Comparison of ENCODE assay signal across 8 cellular contexts in the genomic region with DNA sequence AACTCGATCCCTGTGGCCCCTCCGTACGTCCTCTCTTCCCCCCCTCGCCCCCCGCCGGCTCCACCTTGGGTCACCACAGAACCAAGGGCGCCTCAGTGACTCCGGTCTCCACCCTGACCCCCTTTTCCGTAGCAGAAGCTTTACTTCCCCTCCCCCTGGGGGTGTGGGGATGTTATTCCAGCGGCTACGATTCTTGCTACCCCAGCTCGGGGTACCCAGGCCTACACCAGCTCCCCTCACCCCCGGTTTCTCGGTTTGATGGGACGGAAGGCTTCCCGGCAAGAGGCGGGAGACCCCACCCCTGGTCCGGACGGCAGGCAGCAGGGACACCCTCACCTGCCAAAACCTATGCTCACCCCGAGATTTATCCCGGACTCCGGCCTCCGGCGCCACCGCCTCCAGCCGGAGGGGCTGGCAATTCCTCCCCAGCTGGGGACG. TPM values are rescaled to one million over a fixed set of nuclear protein-coding genes. Genes with fewer than 3 reads are reported as not detected.
DNase-seq lines count a peak whose midpoint lies in the region; ATAC-seq and TF ChIP-seq lines count a peak whose summit lies in the region.

No MANE protein-coding gene starts in this region.

- peaks cover 3% of the 10 kb centered on the region for H3K27me3 Mint-ChIP-seq in HFFc6 (ENCODE audit: insufficient read depth)
- H3K27me3 Mint-ChIP-seq in activated T-helper 17 cell treated with anti-CD3 and anti-CD28 coated beads, Interleukin-2, amount 50 U/mL, for 72 hours: no peaks in the 10 kb centered on the region

- TF ChIP-seq CTCF in HFFc6 (IDR thresholded peaks at IDR 0.05): no peak

- H3K9ac ChIP-seq in iPS-20b (ENCODE audit: low read depth, low read length): peak overlapping the region; percentile 61; the same call in 1 of the 2 replicates

- H3K9me3 ChIP-seq in iPS-20b (ENCODE audit: insufficient read depth, low read depth, low read length): no peaks in the 10 kb centered on the region

- H3K36me3 Mint-ChIP-seq in HFFc6 (ENCODE audit: low read depth): no peaks in the 10 kb centered on the region
- H3K36me3 Mint-ChIP-seq in activated T-helper 17 cell treated with anti-CD3 and anti-CD28 coated beads, Interleukin-2, amount 50 U/mL, for 72 hours (ENCODE audit: low read depth): no peaks in the 10 kb centered on the region
- H3K36me3 Mint-ChIP-seq in stimulated activated effector memory CD8-positive, alpha-beta T cell treated with anti-CD3 and anti-CD28 coated beads, Interleukin-12 subunit alpha, Interleukin-12 subunit beta, amount 100 ng/mL, for 72 hours: peaks cover 4% of the 10 kb centered on the region

- H3K4me3 Mint-ChIP-seq in HFFc6: peak overlapping the region; percentile 75
- peak overlapping the region; percentile 61 for H3K4me3 Mint-ChIP-seq in activated T-helper 17 cell treated with anti-CD3 and anti-CD28 coated beads, Interleukin-2, amount 50 U/mL, for 72 hours
- peak overlapping the region; percentile 56 for H3K4me3 Mint-ChIP-seq in stimulated activated effector memory CD8-positive, alpha-beta T cell treated with anti-CD3 and anti-CD28 coated beads, Interleukin-12 subunit alpha, Interleukin-12 subunit beta, amount 100 ng/mL, for 72 hours

- H3K4me1 Mint-ChIP-seq in HFFc6 (ENCODE audit: low read depth): peaks cover 10% of the 10 kb centered on the region
- peaks cover 10% of the 10 kb centered on the region for H3K4me1 Mint-ChIP-seq in activated T-helper 17 cell treated with anti-CD3 and anti-CD28 coated beads, Interleukin-2, amount 50 U/mL, for 72 hours
- H3K4me1 Mint-ChIP-seq in stimulated activated effector memory CD8-positive, alpha-beta T cell treated with anti-CD3 and anti-CD28 coated beads, Interleukin-12 subunit alpha, Interleukin-12 subunit beta, amount 100 ng/mL, for 72 hours: no peaks in the 10 kb centered on the region

- H3K9me3 Mint-ChIP-seq in HFFc6: no peaks in the 10 kb centered on the region
- no peaks in the 10 kb centered on the region for H3K9me3 Mint-ChIP-seq in activated T-helper 17 cell treated with anti-CD3 and anti-CD28 coated beads, Interleukin-2, amount 50 U/mL, for 72 hours
- H3K9me3 Mint-ChIP-seq in stimulated activated effector memory CD8-positive, alpha-beta T cell treated with anti-CD3 and anti-CD28 coated beads, Interleukin-12 subunit alpha, Interleukin-12 subunit beta, amount 100 ng/mL, for 72 hours: no peaks in the 10 kb centered on the region

- no peak overlapping the region for H3K27ac Mint-ChIP-seq in HFFc6
- peak overlapping the region; percentile 43 for H3K27ac Mint-ChIP-seq in activated T-helper 17 cell treated with anti-CD3 and anti-CD28 coated beads, Interleukin-2, amount 50 U/mL, for 72 hours
- H3K27ac Mint-ChIP-seq in stimulated activated effector memory CD8-positive, alpha-beta T cell treated with anti-CD3 and anti-CD28 coated beads, Interleukin-12 subunit alpha, Interleukin-12 subunit beta, amount 100 ng/mL, for 72 hours: no peak overlapping the region

- DNase-seq in HFFc6: no peak
- DNase-seq in stimulated activated effector memory CD8-positive, alpha-beta T cell treated with anti-CD3 and anti-CD28 coated beads, Interleukin-12 subunit alpha, Interleukin-12 subunit beta, amount 100 ng/mL, for 72 hours (ENCODE audit: low spot score in 2 of 2): no peak
- no peak for DNase-seq in NCI-H226
- DNase-seq in T1000 (lab: John Stamatoyannopoulos, UW): no peak
- no peak for DNase-seq in NCI-H1105 treated with DMSO at 0.1 percent for 48 hours (lab: John Stamatoyannopoulos, UW)

- ATAC-seq in activated T-helper 17 cell treated with anti-CD3 and anti-CD28 coated beads, Interleukin-2, amount 50 U/mL, for 72 hours (replicated peaks): no peak
- no peak for ATAC-seq in stimulated activated effector memory CD8-positive, alpha-beta T cell treated with anti-CD3 and anti-CD28 coated beads, Interleukin-12 subunit alpha, Interleukin-12 subunit beta, amount 100 ng/mL, for 72 hours
- no peak for ATAC-seq in HG02759 (IDR thresholded peaks at IDR 0.05; ENCODE audit: unreplicated experiment)

- H3K27me3 ChIP-seq in iPS-20b (ENCODE audit: insufficient read depth, low read length): peaks cover 30% of the 10 kb centered on the region

- H3K4me1 ChIP-seq in iPS-20b (ENCODE audit: insufficient read depth, low read length): peaks cover 32% of the 10 kb centered on the region

- peaks cover 8% of the 10 kb centered on the region; the same call in 1 of the 2 replicates for H3K36me3 ChIP-seq in iPS-20b (ENCODE audit: insufficient read depth, low read depth, low read length)

- H3K4me3 ChIP-seq in iPS-20b (ENCODE audit: low read length): peak overlapping the region; percentile 80

- no peak overlapping the region for H3K27ac ChIP-seq in iPS-20b (ENCODE audit: low read length)

RNA-seq across cellular contexts. Expression of a gene that starts 0.7 kb away (rescaled TPM):
- total RNA-seq in HFFc6 (2021; fragmentation: NEBNext Ultra II Directional; extraction: Animal tissue kit (Norgen Biotek cat#: 25700)): 1 to 10 TPM; 3.5 to 5.7 (median 5.0) TPM
- total RNA-seq in activated T-helper 17 cell treated with anti-CD3 and anti-CD28 coated beads, Interleukin-2, amount 50 U/mL, for 72 hours: 1 to 10 TPM; 4.3 to 7.2 TPM

RNA-seq across cellular contexts. Expression of a gene that starts 15.2 kb away (rescaled TPM):
- total RNA-seq in HFFc6 (2021; fragmentation: NEBNext Ultra II Directional; extraction: Animal tissue kit (Norgen Biotek cat#: 25700)): 10 to 100 TPM; 14.1 to 22.7 (median 18.0) TPM
- total RNA-seq in activated T-helper 17 cell treated with anti-CD3 and anti-CD28 coated beads, Interleukin-2, amount 50 U/mL, for 72 hours: 10 to 100 TPM; 24.7 to 47.1 TPM

RNA-seq across cellular contexts. Expression of a gene that starts 28.9 kb away (rescaled TPM):
- not detected for total RNA-seq in HFFc6 (2021; fragmentation: NEBNext Ultra II Directional; extraction: Animal tissue kit (Norgen Biotek cat#: 25700))
- not detected for total RNA-seq in activated T-helper 17 cell treated with anti-CD3 and anti-CD28 coated beads, Interleukin-2, amount 50 U/mL, for 72 hours

RNA-seq across cellular contexts. Expression of a gene that starts 57.2 kb away (rescaled TPM):
- 10 to 100 TPM; 51.9 to 63.3 (median 59.2) TPM for total RNA-seq in HFFc6 (2021; fragmentation: NEBNext Ultra II Directional; extraction: Animal tissue kit (Norgen Biotek cat#: 25700))
- total RNA-seq in activated T-helper 17 cell treated with anti-CD3 and anti-CD28 coated beads, Interleukin-2, amount 50 U/mL, for 72 hours: 10 to 100 TPM; 53.8 to 56.0 TPM
